Comparison of ENCODE assay signal across 22 cellular contexts in the genomic region with DNA sequence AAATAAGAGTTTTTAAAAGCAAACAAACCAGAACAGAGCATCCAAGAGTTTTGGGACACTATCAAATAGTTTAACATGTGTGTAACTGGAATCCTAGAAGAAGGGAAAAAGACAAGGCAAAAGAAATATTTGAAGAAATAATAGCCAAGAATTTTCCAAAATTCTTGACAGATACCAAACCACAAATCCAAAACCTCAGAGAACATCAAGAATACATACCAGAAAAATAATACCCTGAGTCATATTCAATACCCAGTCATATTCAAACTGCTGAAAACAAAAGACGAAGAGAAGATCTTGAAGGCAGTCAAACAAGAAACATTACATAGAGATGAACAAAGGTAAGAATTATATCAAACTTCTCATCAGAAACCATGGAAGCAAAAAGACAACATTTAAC. TPM values are rescaled to one million over a fixed set of nuclear protein-coding genes. Genes with fewer than 3 reads are reported as not detected.
DNase-seq lines count a peak whose midpoint lies in the region; ATAC-seq and TF ChIP-seq lines count a peak whose summit lies in the region.
"Had no signal": no experiment of that assay in that cellular context is flagged by ENCODE, and none has a peak within 500 bp of the region (broad histone marks: within the 10 kb centered on the region; RNA-seq: fewer than 3 reads in every experiment).

No MANE protein-coding gene starts in this region.

- H2AFZ ChIP-seq in mammary epithelial cell (ENCODE audit: low read depth, low read length): no peak overlapping the region
- H2AFZ ChIP-seq: GM23248 had no signal

- H3K27ac ChIP-seq in mammary epithelial cell (ENCODE audit: insufficient read depth, low read depth, low read length): peak overlapping the region; percentile 36
- no peak overlapping the region for H3K27ac ChIP-seq in CD8-positive, alpha-beta T cell (ENCODE audit: low read depth, low read length)
- H3K27ac ChIP-seq: BLaER1, GM23248 had no signal

- H3K79me2 ChIP-seq in mammary epithelial cell (ENCODE audit: insufficient read depth, low read length): peaks cover 73% of the 10 kb centered on the region

- intact Hi-C loops in activated naive CD4-positive, alpha-beta T cell treated with anti-CD3 and anti-CD28 coated beads for 36 hours (cut with micrococcal nuclease): loop anchor here (5.0 kb wide), 1 partner anchor 433 kb away; the partner anchor contains the start of gene MAPRE2
- intact Hi-C loops in mammary epithelial cell (cut with micrococcal nuclease): no loop called here
- intact Hi-C loops in CD8-positive, alpha-beta T cell (cut with DNase I, micrococcal nuclease): loop anchor here in 1 of 2 experiments (10.0 kb wide), 1 partner anchor 170 kb away; no protein-coding TSS in a partner anchor

- peaks cover 28% of the 10 kb centered on the region for H3K36me3 Mint-ChIP-seq in activated naive CD4-positive, alpha-beta T cell treated with anti-CD3 and anti-CD28 coated beads, Interleukin-2, amount 50 U/mL, for 24 hours
- peaks cover 38% of the 10 kb centered on the region for H3K36me3 Mint-ChIP-seq in activated naive CD4-positive, alpha-beta T cell treated with anti-CD3 and anti-CD28 coated beads for 36 hours (ENCODE audit: low read depth)
- peaks cover 58% of the 10 kb centered on the region for H3K36me3 Mint-ChIP-seq in CD8-positive, alpha-beta T cell

- no peaks in the 10 kb centered on the region for H3K9me3 Mint-ChIP-seq in activated naive CD4-positive, alpha-beta T cell treated with anti-CD3 and anti-CD28 coated beads, Interleukin-2, amount 50 U/mL, for 24 hours
- peaks cover 1% of the 10 kb centered on the region for H3K9me3 Mint-ChIP-seq in activated naive CD4-positive, alpha-beta T cell treated with anti-CD3 and anti-CD28 coated beads for 36 hours
- no peaks in the 10 kb centered on the region for H3K9me3 Mint-ChIP-seq in CD8-positive, alpha-beta T cell

- H3K36me3 ChIP-seq in mammary epithelial cell (ENCODE audit: insufficient read depth, low read length): peaks cover 19% of the 10 kb centered on the region
- no peaks in the 10 kb centered on the region for H3K36me3 ChIP-seq in CD8-positive, alpha-beta T cell (ENCODE audit: insufficient read depth, low read length)
- H3K36me3 ChIP-seq: BLaER1 had no signal

- POLR2A ChIA-PET in CD8-positive, alpha-beta T cell (lab: Charles Lee): no interaction called here

- CTCF ChIA-PET in activated naive CD4-positive, alpha-beta T cell treated with anti-CD3 and anti-CD28 coated beads for 36 hours (lab: Charles Lee): no interaction called here
- CTCF ChIA-PET in mammary epithelial cell (lab: Charles Lee; ENCODE audit: low non-redundant PET): no interaction called here
- CTCF ChIA-PET in CD8-positive, alpha-beta T cell (lab: Charles Lee): no interaction called here

- WGBS in mammary epithelial cell (ENCODE audit: low coverage, missing lambda C conversion rate): 71% methylated on average over 1 of the region's 1 CpG

- no peaks in the 10 kb centered on the region for H3K27me3 ChIP-seq in mammary epithelial cell (ENCODE audit: insufficient read depth, low read length)
- no peaks in the 10 kb centered on the region for H3K27me3 ChIP-seq in CD8-positive, alpha-beta T cell (ENCODE audit: insufficient read depth, low read length)
- H3K27me3 ChIP-seq: BLaER1 had no signal

- TF ChIP-seq CTCF in mammary epithelial cell (conservative IDR thresholded peaks at IDR 0.05 in 1 of 2, IDR thresholded peaks at IDR 0.05 in 1 of 2; ENCODE audit: extremely low read depth in 1 of 2, insufficient read depth in 1 of 2, low read depth in 1 of 2, low read length in 2 of 2): no peak
- no peak for TF ChIP-seq CTCF in CD8-positive, alpha-beta T cell (IDR thresholded peaks at IDR 0.05)

- peak overlapping the region; percentile 94 for H3K4me2 ChIP-seq in mammary epithelial cell (ENCODE audit: insufficient read depth, low read depth, low read length)
- H3K4me2 ChIP-seq: BLaER1, SK-N-SH had no signal

- no TSS peak for BruUV-seq in mammary epithelial cell (replicated peaks; lab: Mats Ljungman, UMichigan)

- no peak overlapping the region for H3K4me3 Mint-ChIP-seq in activated naive CD4-positive, alpha-beta T cell treated with anti-CD3 and anti-CD28 coated beads, Interleukin-2, amount 50 U/mL, for 24 hours
- no peak overlapping the region for H3K4me3 Mint-ChIP-seq in activated naive CD4-positive, alpha-beta T cell treated with anti-CD3 and anti-CD28 coated beads for 36 hours
- no peak overlapping the region for H3K4me3 Mint-ChIP-seq in CD8-positive, alpha-beta T cell
- H3K4me3 Mint-ChIP-seq: CD8-positive, alpha-beta memory T cell had no signal

- H3K9me3 ChIP-seq in mammary epithelial cell (replicated peaks; ENCODE audit: insufficient read depth, low read length): no peaks in the 10 kb centered on the region
- H3K9me3 ChIP-seq in CD8-positive, alpha-beta T cell (ENCODE audit: low read length): no peaks in the 10 kb centered on the region
- H3K9me3 ChIP-seq: BLaER1, SK-N-SH had no signal

- H3K4me1 ChIP-seq in mammary epithelial cell (ENCODE audit: insufficient read depth, low read length): peaks cover 24% of the 10 kb centered on the region
- H3K4me1 ChIP-seq in CD8-positive, alpha-beta T cell (ENCODE audit: insufficient read depth, low read length): no peaks in the 10 kb centered on the region

- in situ Hi-C loops in mammary epithelial cell (cut with MboI; ENCODE audit: low sequenced_read_pairs in 2 of 2): no loop called here

- no peaks in the 10 kb centered on the region for H3K27me3 Mint-ChIP-seq in activated naive CD4-positive, alpha-beta T cell treated with anti-CD3 and anti-CD28 coated beads, Interleukin-2, amount 50 U/mL, for 24 hours
- no peaks in the 10 kb centered on the region for H3K27me3 Mint-ChIP-seq in activated naive CD4-positive, alpha-beta T cell treated with anti-CD3 and anti-CD28 coated beads for 36 hours (ENCODE audit: low read depth)
- H3K27me3 Mint-ChIP-seq in CD8-positive, alpha-beta T cell (ENCODE audit: low read depth): no peaks in the 10 kb centered on the region
- H3K27me3 Mint-ChIP-seq: CD8-positive, alpha-beta memory T cell had no signal

- dilution Hi-C loops in mammary epithelial cell (cut with HindIII; ENCODE audit: low sequenced_read_pairs): no loop called here

- no peaks in the 10 kb centered on the region for H4K20me1 ChIP-seq in mammary epithelial cell (ENCODE audit: insufficient read depth, low read length)
- H4K20me1 ChIP-seq: BLaER1 had no signal

- peak overlapping the region in 1 of 3 experiments; percentile 19 for H3K4me3 ChIP-seq in mammary epithelial cell (replicated peaks in 1 of 3; ENCODE audit: insufficient read depth in 1 of 3, low read depth in 2 of 3, low read length in 3 of 3)
- H3K4me3 ChIP-seq in CD8-positive, alpha-beta T cell (ENCODE audit: low read depth, low read length): no peak overlapping the region
- H3K4me3 ChIP-seq: BLaER1, GM12878, GM23248 had no signal

- no peak for DNase-seq in activated naive CD4-positive, alpha-beta T cell treated with anti-CD3 and anti-CD28 coated beads for 36 hours
- DNase-seq in mammary epithelial cell (no peak), iris pigment epithelial cell (ENCODE audit: low read depth) (peak; percentile 36), cerebellum (ENCODE audit: low spot score) (no peak)
- no peak for DNase-seq in CD8-positive, alpha-beta T cell
- DNase-seq: 8988T; CD8-positive, alpha-beta memory T cell; DND-41; GDM1; GM23248; MV-4-11; NCI-H1417; NCI-H187 treated with DMSO at 0.1 percent for 48 hours; NCI-H446; NCI-H69; SHP77; SK-N-SH had no signal

- H3K27ac Mint-ChIP-seq in activated naive CD4-positive, alpha-beta T cell treated with anti-CD3 and anti-CD28 coated beads, Interleukin-2, amount 50 U/mL, for 24 hours: peak overlapping the region; percentile 60
- no peak overlapping the region for H3K27ac Mint-ChIP-seq in activated naive CD4-positive, alpha-beta T cell treated with anti-CD3 and anti-CD28 coated beads for 36 hours
- H3K27ac Mint-ChIP-seq in CD8-positive, alpha-beta T cell: no peak overlapping the region
- H3K27ac Mint-ChIP-seq: CD8-positive, alpha-beta memory T cell had no signal

- peaks cover 19% of the 10 kb centered on the region for H3K4me1 Mint-ChIP-seq in activated naive CD4-positive, alpha-beta T cell treated with anti-CD3 and anti-CD28 coated beads, Interleukin-2, amount 50 U/mL, for 24 hours
- H3K4me1 Mint-ChIP-seq in activated naive CD4-positive, alpha-beta T cell treated with anti-CD3 and anti-CD28 coated beads for 36 hours (ENCODE audit: low read depth): peaks cover 28% of the 10 kb centered on the region
- peaks cover 6% of the 10 kb centered on the region for H3K4me1 Mint-ChIP-seq in CD8-positive, alpha-beta T cell (ENCODE audit: low read depth)

- ATAC-seq in HG03139 (IDR thresholded peaks at IDR 0.05; ENCODE audit: unreplicated experiment) (no peak), HG02642 (IDR thresholded peaks at IDR 0.05; ENCODE audit: poor library complexity, unreplicated experiment) (no peak)
- ATAC-seq in CD8-positive, alpha-beta T cell: no peak
- ATAC-seq: GM12878 had no signal

- H3K9ac ChIP-seq in mammary epithelial cell (ENCODE audit: insufficient read depth, low read length): no peak overlapping the region
- H3K9ac ChIP-seq: BLaER1, GM23248, SK-N-SH had no signal

RNA-seq across cellular contexts. Expression of gene INO80C, which starts 22.9 kb away (rescaled TPM):
- 10 to 100 TPM; 34.4 to 36.6 TPM for total RNA-seq in activated naive CD4-positive, alpha-beta T cell treated with anti-CD3 and anti-CD28 coated beads for 36 hours
- total RNA-seq in mammary epithelial cell (10 to 100 TPM in 1 of 2 donors, 1 to 10 TPM in 1; 7.2 to 46.5 TPM), cerebellum (10.3 TPM)
- polyA plus RNA-seq in mammary epithelial cell: 42.5 TPM
- 20.4 TPM for polyA minus RNA-seq in mammary epithelial cell
- total RNA-seq in CD8-positive, alpha-beta T cell: 10 to 100 TPM; 20.1 to 22.1 TPM
